ENCODE assay signal across 12 cellular contexts in the genomic region with DNA sequence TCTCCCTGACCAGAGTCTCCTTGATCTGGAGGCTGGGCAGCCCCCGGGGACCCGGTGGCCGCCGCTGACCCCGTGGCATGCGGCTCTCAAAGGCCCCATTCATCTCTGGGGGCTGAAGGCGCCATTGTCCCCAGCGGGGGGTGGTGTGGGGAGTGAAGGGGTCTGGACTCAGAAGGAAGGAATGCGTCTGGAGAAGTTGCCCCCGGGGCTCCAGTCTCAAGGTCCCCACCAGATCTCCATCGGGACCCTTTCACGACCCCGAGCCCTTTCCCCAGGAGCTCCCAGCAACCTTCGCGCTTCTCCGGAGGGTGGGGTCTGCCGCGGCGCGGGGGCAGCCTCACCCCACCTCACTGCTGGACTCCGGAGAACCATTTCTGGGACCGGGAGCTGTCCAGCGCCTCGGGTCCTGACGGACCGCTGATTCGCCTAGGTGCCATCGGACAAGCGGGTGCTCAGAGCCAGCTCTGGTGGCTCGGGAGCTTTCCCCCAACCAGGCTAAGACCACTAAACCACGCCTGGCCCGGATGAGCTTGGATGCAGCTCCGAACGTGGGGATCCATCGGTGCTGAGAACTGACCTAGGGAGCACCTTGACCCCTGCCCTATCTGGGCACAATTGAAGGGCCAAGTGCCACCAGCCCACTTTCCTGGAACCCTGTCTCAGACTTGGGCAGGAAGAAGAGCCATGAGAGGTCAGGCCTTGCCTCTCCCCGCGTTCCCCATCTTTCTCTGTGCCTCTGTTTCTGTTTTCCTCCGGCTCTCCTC. TPM values are rescaled to one million over a fixed set of nuclear protein-coding genes. Genes with fewer than 3 reads are reported as not detected.
A peak's percentile ranks its signal among the peaks of the same experiment; 100 is the strongest.
DNase-seq lines count a peak whose midpoint lies in the region; ATAC-seq and TF ChIP-seq lines count a peak whose summit lies in the region.
"Had no signal": no experiment of that assay in that cellular context is flagged by ENCODE, and none has a peak within 500 bp of the region (broad histone marks: within the 10 kb centered on the region; RNA-seq: fewer than 3 reads in every experiment).

No MANE protein-coding gene starts in this region.

- TF ChIP-seq CTCF in brain (conservative IDR thresholded peaks at IDR 0.05): no peak
- TF ChIP-seq CTCF in tibial nerve (IDR thresholded peaks at IDR 0.05): no peak

- H3K36me3 Mint-ChIP-seq in activated naive CD8-positive, alpha-beta T cell treated with anti-CD3 and anti-CD28 coated beads, Interleukin-2, amount 10 ng/mL, durations not matched to agents 7 days and 5 days: no peaks in the 10 kb centered on the region
- no peaks in the 10 kb centered on the region for H3K36me3 Mint-ChIP-seq in activated naive CD8-positive, alpha-beta T cell treated with anti-CD3 and anti-CD28 coated beads for 36 hours
- H3K36me3 Mint-ChIP-seq in brain: no peaks in the 10 kb centered on the region

- peaks cover 66% of the 10 kb centered on the region for H3K27me3 Mint-ChIP-seq in activated naive CD8-positive, alpha-beta T cell treated with anti-CD3 and anti-CD28 coated beads, Interleukin-2, amount 10 ng/mL, durations not matched to agents 7 days and 5 days
- peaks cover 75% of the 10 kb centered on the region for H3K27me3 Mint-ChIP-seq in activated naive CD8-positive, alpha-beta T cell treated with anti-CD3 and anti-CD28 coated beads for 36 hours
- peaks cover 6% of the 10 kb centered on the region for H3K27me3 Mint-ChIP-seq in brain

- H3K4me1 ChIP-seq in tibial nerve: peaks cover 0 to 55% (median 19%) of the 10 kb centered on the region in 4 donors

- no peak for TF ChIP-seq POLR2A in tibial nerve (IDR thresholded peaks at IDR 0.05)

- peaks cover 0 to 22% of the 10 kb centered on the region in 2 donors for H3K27me3 ChIP-seq in tibial nerve

- POLR2A ChIA-PET in activated naive CD8-positive, alpha-beta T cell treated with anti-CD3 and anti-CD28 coated beads, Interleukin-2, amount 10 ng/mL, durations not matched to agents 7 days and 5 days (lab: Charles Lee): interaction anchor here (0.6 kb wide), 1 partner anchor 191 kb away, joined by 3 read pairs; no protein-coding TSS in a partner anchor

- H3K4me3 Mint-ChIP-seq in activated naive CD8-positive, alpha-beta T cell treated with anti-CD3 and anti-CD28 coated beads, Interleukin-2, amount 10 ng/mL, durations not matched to agents 7 days and 5 days: no peak overlapping the region
- H3K4me3 Mint-ChIP-seq in activated naive CD8-positive, alpha-beta T cell treated with anti-CD3 and anti-CD28 coated beads for 36 hours: no peak overlapping the region
- peak overlapping the region; percentile 76 to 89 (median 80) for H3K4me3 Mint-ChIP-seq in brain
- H3K4me3 Mint-ChIP-seq: CD4-positive, alpha-beta T cell had no signal

- TF ChIP-seq EP300 in tibial nerve (IDR thresholded peaks at IDR 0.05): no peak

- H3K9me3 ChIP-seq in tibial nerve: no peaks in the 10 kb centered on the region

- no peaks in the 10 kb centered on the region for H3K36me3 ChIP-seq in tibial nerve

- peak overlapping the region in 3 of 4 donors; percentile 9 to 32 (median 12) for H3K4me3 ChIP-seq in tibial nerve
- H3K4me3 ChIP-seq: lung had no signal

- peak; percentile 63 for DNase-seq in activated naive CD8-positive, alpha-beta T cell treated with anti-CD3 and anti-CD28 coated beads, Interleukin-2, amount 10 ng/mL, durations not matched to agents 7 days and 5 days
- no peak for DNase-seq in activated naive CD8-positive, alpha-beta T cell treated with anti-CD3 and anti-CD28 coated beads for 36 hours
- DNase-seq in iPS-NIHi7 (ENCODE audit: extremely low spot score): peak; percentile 80
- DNase-seq in tibial nerve (ENCODE audit: low spot score in 2 of 2): no peak
- no peak for DNase-seq in NCI-H1436 (lab: John Stamatoyannopoulos, UW)
- no peak for DNase-seq in LoVo (ENCODE audit: low spot score)
- DNase-seq: activated CD8-positive, alpha-beta memory T cell treated with anti-CD3 and anti-CD28 coated beads, Interleukin-2, amount 50 U/mL, for 48 hours; NCI-H1048 had no signal

- peaks cover 13% of the 10 kb centered on the region for H3K4me1 Mint-ChIP-seq in activated naive CD8-positive, alpha-beta T cell treated with anti-CD3 and anti-CD28 coated beads, Interleukin-2, amount 10 ng/mL, durations not matched to agents 7 days and 5 days
- peaks cover 11% of the 10 kb centered on the region for H3K4me1 Mint-ChIP-seq in activated naive CD8-positive, alpha-beta T cell treated with anti-CD3 and anti-CD28 coated beads for 36 hours
- H3K4me1 Mint-ChIP-seq in brain: peaks cover 62% of the 10 kb centered on the region

- no peak overlapping the region for H3K27ac Mint-ChIP-seq in activated naive CD8-positive, alpha-beta T cell treated with anti-CD3 and anti-CD28 coated beads, Interleukin-2, amount 10 ng/mL, durations not matched to agents 7 days and 5 days
- H3K27ac Mint-ChIP-seq in activated naive CD8-positive, alpha-beta T cell treated with anti-CD3 and anti-CD28 coated beads for 36 hours: no peak overlapping the region
- peak overlapping the region; percentile 64 to 99 (median 78) for H3K27ac Mint-ChIP-seq in brain
- H3K27ac Mint-ChIP-seq: CD4-positive, alpha-beta T cell had no signal

- H3K9me3 Mint-ChIP-seq in activated naive CD8-positive, alpha-beta T cell treated with anti-CD3 and anti-CD28 coated beads, Interleukin-2, amount 10 ng/mL, durations not matched to agents 7 days and 5 days: no peaks in the 10 kb centered on the region
- no peaks in the 10 kb centered on the region for H3K9me3 Mint-ChIP-seq in activated naive CD8-positive, alpha-beta T cell treated with anti-CD3 and anti-CD28 coated beads for 36 hours
- H3K9me3 Mint-ChIP-seq in brain: no peaks in the 10 kb centered on the region
- H3K9me3 Mint-ChIP-seq: CD4-positive, alpha-beta T cell had no signal

- 3% methylated on average over 13 to 38 of the region's 38 CpGs for whole genome bisulfite sequencing in tibial nerve, 2 donors

- ATAC-seq in activated naive CD8-positive, alpha-beta T cell treated with anti-CD3 and anti-CD28 coated beads, Interleukin-2, amount 10 ng/mL, durations not matched to agents 7 days and 5 days (ENCODE audit: low read depth): no peak
- ATAC-seq in HG02759 (IDR thresholded peaks at IDR 0.05; ENCODE audit: unreplicated experiment): no peak

- H3K27ac ChIP-seq in tibial nerve: peak overlapping the region in 2 of 4 donors; percentile 74 to 91

RNA-seq across cellular contexts. Expression of a gene that starts 5.2 kb away (rescaled TPM):
- total RNA-seq in activated naive CD8-positive, alpha-beta T cell treated with anti-CD3 and anti-CD28 coated beads, Interleukin-2, amount 10 ng/mL, durations not matched to agents 7 days and 5 days: not detected
- not detected for total RNA-seq in activated naive CD8-positive, alpha-beta T cell treated with anti-CD3 and anti-CD28 coated beads for 36 hours
- polyA plus RNA-seq in brain (ENCODE audit: insufficient read depth, low read depth, low replicate concordance): 35.4 TPM
- total RNA-seq in tibial nerve: 10 to 100 TPM; 19.9 to 55.5 (median 44.9) TPM

RNA-seq across cellular contexts. Expression of a gene that starts 40.3 kb away (rescaled TPM):
- total RNA-seq in activated naive CD8-positive, alpha-beta T cell treated with anti-CD3 and anti-CD28 coated beads, Interleukin-2, amount 10 ng/mL, durations not matched to agents 7 days and 5 days: 10 to 100 TPM; 71.2 to 73.1 TPM
- 10 to 100 TPM; 46.4 to 51.6 TPM for total RNA-seq in activated naive CD8-positive, alpha-beta T cell treated with anti-CD3 and anti-CD28 coated beads for 36 hours
- 25.2 TPM for polyA plus RNA-seq in brain (ENCODE audit: insufficient read depth, low read depth, low replicate concordance)
- total RNA-seq in tibial nerve: 10 to 100 TPM; 59.6 to 80.4 (median 75.7) TPM

Comparison
In these comparisons a context has a peak if more than half of its experiments do, and no peak if none do; other contexts are left out.
1. DNase-seq: peak in activated naive CD8-positive, alpha-beta T cell treated with anti-CD3 and anti-CD28 coated beads, Interleukin-2, amount 10 ng/mL, durations not matched to agents 7 days and 5 days (single experiment) and iPS-NIHi7 (single experiment); none in activated naive CD8-positive, alpha-beta T cell treated with anti-CD3 and anti-CD28 coated beads for 36 hours (single experiment), tibial nerve (0 of 2), NCI-H1436 (single experiment) and LoVo (single experiment).
2. H3K27ac Mint-ChIP-seq: peak in brain (5 of 5); none in activated naive CD8-positive, alpha-beta T cell treated with anti-CD3 and anti-CD28 coated beads, Interleukin-2, amount 10 ng/mL, durations not matched to agents 7 days and 5 days (single experiment) and activated naive CD8-positive, alpha-beta T cell treated with anti-CD3 and anti-CD28 coated beads for 36 hours (single experiment).
3. H3K4me3 Mint-ChIP-seq: peak in brain (5 of 5); none in activated naive CD8-positive, alpha-beta T cell treated with anti-CD3 and anti-CD28 coated beads, Interleukin-2, amount 10 ng/mL, durations not matched to agents 7 days and 5 days (single experiment) and activated naive CD8-positive, alpha-beta T cell treated with anti-CD3 and anti-CD28 coated beads for 36 hours (single experiment).
4. RNA of a gene that starts 5.2 kb away (total RNA-seq): 19.9 to 55.5 TPM in tibial nerve; not detected in activated naive CD8-positive, alpha-beta T cell treated with anti-CD3 and anti-CD28 coated beads for 36 hours and not detected in activated naive CD8-positive, alpha-beta T cell treated with anti-CD3 and anti-CD28 coated beads, Interleukin-2, amount 10 ng/mL, durations not matched to agents 7 days and 5 days; every median in the first group is over 10 times any median in the second.